ENCODE assay signal across 16 cellular contexts in the genomic region with DNA sequence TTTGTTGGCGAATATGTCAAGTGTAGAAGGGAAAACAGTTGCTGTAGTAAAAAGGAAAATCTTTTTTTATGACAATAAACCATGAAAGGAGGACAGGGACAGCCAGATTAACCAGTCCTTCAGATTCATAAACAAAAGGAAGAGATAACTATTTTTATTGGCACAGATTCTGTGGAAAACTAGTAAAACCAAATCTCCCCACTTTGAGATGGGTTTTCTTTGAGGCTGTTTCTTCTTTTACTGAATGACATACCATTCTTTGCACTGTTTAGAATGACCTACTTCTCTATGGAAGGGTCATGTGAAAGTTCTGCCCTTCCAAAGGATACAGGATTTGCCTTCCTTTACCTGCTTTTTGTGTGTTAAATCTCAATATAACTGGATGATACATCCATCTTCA.
"Had no signal": no experiment of that assay in that cellular context is flagged by ENCODE, and none has a peak within 500 bp of the region (broad histone marks: within the 10 kb centered on the region; RNA-seq: fewer than 3 reads in every experiment).

No MANE protein-coding gene starts in this region.

- H3K27ac Mint-ChIP-seq: dendritic cell treated with granulocyte-macrophage colony-stimulating factor and Interleukin-4, amounts not matched to agents 40 ng/mL and 50 ng/mL, for 4 days; nephron progenitor cell; stimulated activated naive B cell treated with anti-CD40 and anti-IgM and Interleukin-4, amounts not matched to agents 10 μg/mL and 1 μg/mL and 100 μg/mL, for 72 hours had no signal

- H3K4me3 Mint-ChIP-seq: dendritic cell treated with granulocyte-macrophage colony-stimulating factor and Interleukin-4, amounts not matched to agents 40 ng/mL and 50 ng/mL, for 4 days; nephron progenitor cell; stimulated activated naive B cell treated with anti-CD40 and anti-IgM and Interleukin-4, amounts not matched to agents 10 μg/mL and 1 μg/mL and 100 μg/mL, for 72 hours; stimulated activated naive CD8-positive, alpha-beta T cell treated with anti-CD3 and anti-CD28 coated beads, Interleukin-15, amount 100 ng/mL, for 72 hours had no signal

- H3K27ac ChIP-seq: heart left ventricle, psoas muscle, right lobe of liver, testis, tibial nerve had no signal

- H3K27me3 Mint-ChIP-seq: dendritic cell treated with granulocyte-macrophage colony-stimulating factor and Interleukin-4, amounts not matched to agents 40 ng/mL and 50 ng/mL, for 4 days; stimulated activated naive B cell treated with anti-CD40 and anti-IgM and Interleukin-4, amounts not matched to agents 10 μg/mL and 1 μg/mL and 100 μg/mL, for 72 hours; stimulated activated naive CD8-positive, alpha-beta T cell treated with anti-CD3 and anti-CD28 coated beads, Interleukin-15, amount 100 ng/mL, for 72 hours had no signal

- H3K4me3 ChIP-seq: heart left ventricle, psoas muscle, right lobe of liver, testis, tibial nerve had no signal

- H3K27me3 ChIP-seq: heart left ventricle, right lobe of liver, testis, tibial nerve had no signal

- H3K9me3 Mint-ChIP-seq: dendritic cell treated with granulocyte-macrophage colony-stimulating factor and Interleukin-4, amounts not matched to agents 40 ng/mL and 50 ng/mL, for 4 days; nephron progenitor cell; stimulated activated naive B cell treated with anti-CD40 and anti-IgM and Interleukin-4, amounts not matched to agents 10 μg/mL and 1 μg/mL and 100 μg/mL, for 72 hours; stimulated activated naive CD8-positive, alpha-beta T cell treated with anti-CD3 and anti-CD28 coated beads, Interleukin-15, amount 100 ng/mL, for 72 hours had no signal

- DNase-seq: erythroblast; heart left ventricle; hypothalamus; nephron progenitor cell; psoas muscle; retina; right lobe of liver; stimulated activated CD4-positive, alpha-beta T cell treated with anti-CD3 and anti-CD28 coated beads, Interleukin-15, amount 100 ng/mL, for 24 hours; stimulated activated CD4-positive, alpha-beta T cell treated with anti-CD3 and anti-CD28 coated beads, Interleukin-1b, Interleukin-23, amount 100 ng/mL, for 48 hours; stimulated activated CD4-positive, alpha-beta T cell treated with anti-CD3 and anti-CD28 coated beads, Interleukin-4, amount 100 ng/mL, for 4 hours; stimulated activated naive B cell treated with anti-CD40 and anti-IgM and Interleukin-4, amounts not matched to agents 10 μg/mL and 1 μg/mL and 100 μg/mL, for 72 hours; stimulated activated naive CD8-positive, alpha-beta T cell treated with anti-CD3 and anti-CD28 coated beads, Interleukin-15, amount 100 ng/mL, for 72 hours; testis had no signal

- H3K4me1 Mint-ChIP-seq: nephron progenitor cell had no signal

- H3K9me3 ChIP-seq: heart left ventricle, psoas muscle, right lobe of liver, testis, tibial nerve had no signal

- H3K4me1 ChIP-seq: psoas muscle, testis had no signal

- ATAC-seq: heart left ventricle; left lobe of liver; psoas muscle; right lobe of liver; stimulated activated naive B cell treated with anti-CD40 and anti-IgM and Interleukin-4, amounts not matched to agents 10 μg/mL and 1 μg/mL and 100 μg/mL, for 72 hours; stimulated activated naive CD8-positive, alpha-beta T cell treated with anti-CD3 and anti-CD28 coated beads, Interleukin-15, amount 100 ng/mL, for 72 hours had no signal
